27 cellular contexts compared by ENCODE assay signal in genomic region chr10:114661212-114661611, GRCh38.
"Had no signal": no experiment of that assay in that cellular context is flagged by ENCODE, and none has a peak within 500 bp of the region (broad histone marks: within the 10 kb centered on the region; RNA-seq: fewer than 3 reads in every experiment).

No MANE protein-coding gene starts in this region.

- H3K36me3 ChIP-seq: neural progenitor cell, ovary, right lobe of liver, sigmoid colon, stomach, thoracic aorta, thyroid gland, tibial nerve, upper lobe of left lung, vagina had no signal

- DNase-seq: natural killer cell; occipital lobe; ovary; posterior cingulate gyrus; psoas muscle; right lobe of liver; sigmoid colon; small intestine; stimulated activated CD4-positive, alpha-beta T cell treated with anti-CD3 and anti-CD28 coated beads, Interleukin-15, amount 100 ng/mL, for 24 hours; stimulated activated CD4-positive, alpha-beta T cell treated with anti-CD3 and anti-CD28 coated beads, Interleukin-2, amount 100 ng/mL, for 24 hours; stimulated activated CD4-positive, alpha-beta T cell treated with anti-CD3 and anti-CD28 coated beads, Interleukin-2, amount 100 ng/mL, for 48 hours; stimulated activated CD4-positive, alpha-beta T cell treated with anti-CD3 and anti-CD28 coated beads, Interleukin-4, amount 100 ng/mL, for 24 hours; stimulated activated naive B cell treated with anti-CD40 and anti-IgM and Interleukin-4, amounts not matched to agents 10 μg/mL and 1 μg/mL and 100 μg/mL, for 72 hours; stimulated activated naive CD4-positive, alpha-beta T cell treated with Interleukin-2 at 50 U/mL for 16 hours; stomach; thyroid gland; trophoblast cell; upper lobe of left lung had no signal

- H3K27me3 ChIP-seq: neural progenitor cell, ovary, right lobe of liver, sigmoid colon, stomach, thyroid gland, tibial nerve, upper lobe of left lung, vagina had no signal

- H3K4me1 ChIP-seq: psoas muscle, sigmoid colon, vagina had no signal

- H3K36me3 Mint-ChIP-seq: natural killer cell; neural progenitor cell; stimulated activated effector memory CD8-positive, alpha-beta T cell treated with anti-CD3 and anti-CD28 coated beads, Interleukin-12 subunit alpha, Interleukin-12 subunit beta, amount 100 ng/mL, for 72 hours; stimulated activated naive B cell treated with anti-CD40 and anti-IgM and Interleukin-4, amounts not matched to agents 10 μg/mL and 1 μg/mL and 100 μg/mL, for 72 hours had no signal

- H3K9me3 Mint-ChIP-seq: natural killer cell; nephron; neural progenitor cell; stimulated activated effector memory CD8-positive, alpha-beta T cell treated with anti-CD3 and anti-CD28 coated beads, Interleukin-12 subunit alpha, Interleukin-12 subunit beta, amount 100 ng/mL, for 72 hours; stimulated activated naive B cell treated with anti-CD40 and anti-IgM and Interleukin-4, amounts not matched to agents 10 μg/mL and 1 μg/mL and 100 μg/mL, for 72 hours; stimulated activated naive CD8-positive, alpha-beta T cell treated with anti-CD3 and anti-CD28 coated beads, Interleukin-15, Interleukin-2, amounts not matched to agents 100 ng/mL and 50 ng/mL, for 24 hours had no signal

- H3K4me3 ChIP-seq: neural progenitor cell, ovary, psoas muscle, right lobe of liver, sigmoid colon, stomach, thoracic aorta, thyroid gland, tibial nerve, upper lobe of left lung, vagina had no signal

- H3K27ac Mint-ChIP-seq: natural killer cell; nephron; neural progenitor cell; progenitor cell of endocrine pancreas; stimulated activated effector memory CD8-positive, alpha-beta T cell treated with anti-CD3 and anti-CD28 coated beads, Interleukin-12 subunit alpha, Interleukin-12 subunit beta, amount 100 ng/mL, for 72 hours; stimulated activated naive B cell treated with anti-CD40 and anti-IgM and Interleukin-4, amounts not matched to agents 10 μg/mL and 1 μg/mL and 100 μg/mL, for 72 hours; stimulated activated naive CD8-positive, alpha-beta T cell treated with anti-CD3 and anti-CD28 coated beads, Interleukin-15, Interleukin-2, amounts not matched to agents 100 ng/mL and 50 ng/mL, for 24 hours had no signal

- ATAC-seq: natural killer cell; psoas muscle; right lobe of liver; stimulated activated effector memory CD8-positive, alpha-beta T cell treated with anti-CD3 and anti-CD28 coated beads, Interleukin-12 subunit alpha, Interleukin-12 subunit beta, amount 100 ng/mL, for 72 hours; stimulated activated naive B cell treated with anti-CD40 and anti-IgM and Interleukin-4, amounts not matched to agents 10 μg/mL and 1 μg/mL and 100 μg/mL, for 72 hours had no signal

- H3K4me3 Mint-ChIP-seq: natural killer cell; nephron; neural progenitor cell; stimulated activated effector memory CD8-positive, alpha-beta T cell treated with anti-CD3 and anti-CD28 coated beads, Interleukin-12 subunit alpha, Interleukin-12 subunit beta, amount 100 ng/mL, for 72 hours; stimulated activated naive B cell treated with anti-CD40 and anti-IgM and Interleukin-4, amounts not matched to agents 10 μg/mL and 1 μg/mL and 100 μg/mL, for 72 hours; stimulated activated naive CD8-positive, alpha-beta T cell treated with anti-CD3 and anti-CD28 coated beads, Interleukin-15, Interleukin-2, amounts not matched to agents 100 ng/mL and 50 ng/mL, for 24 hours had no signal

- H3K9me3 ChIP-seq: ovary, right lobe of liver, sigmoid colon, stomach, thoracic aorta, thyroid gland, upper lobe of left lung, vagina had no signal

- H3K4me1 Mint-ChIP-seq: natural killer cell; stimulated activated effector memory CD8-positive, alpha-beta T cell treated with anti-CD3 and anti-CD28 coated beads, Interleukin-12 subunit alpha, Interleukin-12 subunit beta, amount 100 ng/mL, for 72 hours; stimulated activated naive B cell treated with anti-CD40 and anti-IgM and Interleukin-4, amounts not matched to agents 10 μg/mL and 1 μg/mL and 100 μg/mL, for 72 hours had no signal

- H3K27ac ChIP-seq: neural progenitor cell, ovary, parathyroid adenoma, psoas muscle, right lobe of liver, sigmoid colon, stomach, thoracic aorta, thyroid gland, tibial nerve, upper lobe of left lung, vagina had no signal
